1 cellular context compared by ENCODE assay signal in genomic region chr6:42742116-42742894, GRCh38.
A peak's percentile ranks its signal among the peaks of the same experiment; 100 is the strongest.
TF ChIP-seq lines count a peak whose summit lies in the region.

No MANE protein-coding gene starts in this region.

TF ChIP-seq in GM12878, 131 proteins besides CTCF, POLR2A, EP300 and RAD21:
- TF ChIP-seq PBX3 (IDR thresholded peaks at IDR 0.05; ENCODE audit: insufficient replicate concordance, low read depth, low read length): peak; percentile 71
- no peak for TF ChIP-seq BCL3 (IDR thresholded peaks at IDR 0.05; ENCODE audit: borderline replicate concordance, insufficient read depth, low read depth, low read length, poor library complexity, severe bottlenecking)
- peak; percentile 78 for TF ChIP-seq PKNOX1 (IDR thresholded peaks at IDR 0.05)
